ENCODE assay signal across 1 cellular context in genomic region chr13:51453308-51453958, GRCh38.
TF ChIP-seq lines count a peak whose summit lies in the region.

No MANE protein-coding gene starts in this region.

TF ChIP-seq in GM23338, 12 proteins besides CTCF, POLR2A, EP300 and RAD21 (continued from another document):
- no peak for TF ChIP-seq REST (IDR thresholded peaks at IDR 0.05; ENCODE audit: unreplicated experiment)
- no peak for TF ChIP-seq EZH2 (IDR thresholded peaks at IDR 0.05; ENCODE audit: low read depth, unreplicated experiment)
- TF ChIP-seq ZNF114 (CRISPR knock-in tag; IDR thresholded peaks at IDR 0.05) = no peak
- no peak for TF ChIP-seq ETS1 (IDR thresholded peaks at IDR 0.05)
- TF ChIP-seq ZNF331 (CRISPR knock-in tag; IDR thresholded peaks at IDR 0.05; ENCODE audit: low read depth) = no peak
